In genomic region chr16:79540825-79541595, GRCh38 we compare ENCODE assay signal across 27 cellular contexts. TPM values are rescaled to one million over a fixed set of nuclear protein-coding genes. Genes with fewer than 3 reads are reported as not detected.
DNase-seq lines count a peak whose midpoint lies in the region; ATAC-seq and TF ChIP-seq lines count a peak whose summit lies in the region.
"Had no signal": no experiment of that assay in that cellular context is flagged by ENCODE, and none has a peak within 500 bp of the region (broad histone marks: within the 10 kb centered on the region; RNA-seq: fewer than 3 reads in every experiment).

No MANE protein-coding gene starts in this region.

- no peak overlapping the region for H3K4me3 ChIP-seq in gastrocnemius medialis
- no peak overlapping the region for H3K4me3 ChIP-seq in thyroid gland (replicated peaks in 1 of 3)
- H3K4me3 ChIP-seq: BLaER1, GM12878 had no signal

- H3K4me3 Mint-ChIP-seq in dendritic cell treated with granulocyte-macrophage colony-stimulating factor and Interleukin-4, amounts not matched to agents 40 ng/mL and 50 ng/mL, for 4 days, result no peak overlapping the region
- H3K4me3 Mint-ChIP-seq in endothelial cell (ENCODE audit: unreplicated experiment) (peak overlapping the region; percentile 16), mesothelial cell of epicardium (no peak overlapping the region)
- H3K4me3 Mint-ChIP-seq: CD14-positive monocyte; CD4-positive, alpha-beta memory T cell; CD4-positive, CD25-positive, alpha-beta regulatory T cell; CD8-positive, alpha-beta memory T cell had no signal

- no peaks in the 10 kb centered on the region for H3K36me3 ChIP-seq in gastrocnemius medialis
- no peaks in the 10 kb centered on the region for H3K36me3 ChIP-seq in thyroid gland
- H3K36me3 ChIP-seq: BE2C, BLaER1 had no signal

- intact Hi-C loops in dendritic cell treated with granulocyte-macrophage colony-stimulating factor and Interleukin-4, amounts not matched to agents 40 ng/mL and 50 ng/mL, for 4 days (cut with micrococcal nuclease), result no loop called here
- intact Hi-C loops in gastrocnemius medialis (cut with DNase I; ENCODE audit: low total_unique reads) (loop anchor here (1.0 to 2.0 kb wide), 2 partner anchors 52 to 180 kb away; no protein-coding TSS in a partner anchor), thyroid gland (cut with DNase I) (no loop called here), cardiac septum (cut with DNase I) (no loop called here)

- no peaks in the 10 kb centered on the region for H3K36me3 Mint-ChIP-seq in dendritic cell treated with granulocyte-macrophage colony-stimulating factor and Interleukin-4, amounts not matched to agents 40 ng/mL and 50 ng/mL, for 4 days (ENCODE audit: low read depth)
- no peaks in the 10 kb centered on the region for H3K36me3 Mint-ChIP-seq in endothelial cell (ENCODE audit: low read depth, unreplicated experiment)
- H3K36me3 Mint-ChIP-seq in mesothelial cell of epicardium, result no peaks in the 10 kb centered on the region
- H3K36me3 Mint-ChIP-seq: CD14-positive monocyte; CD4-positive, alpha-beta memory T cell; CD4-positive, CD25-positive, alpha-beta regulatory T cell; CD8-positive, alpha-beta memory T cell had no signal

- H3K9me3 Mint-ChIP-seq in dendritic cell treated with granulocyte-macrophage colony-stimulating factor and Interleukin-4, amounts not matched to agents 40 ng/mL and 50 ng/mL, for 4 days, result no peaks in the 10 kb centered on the region
- H3K9me3 Mint-ChIP-seq in endothelial cell (ENCODE audit: unreplicated experiment) (no peaks in the 10 kb centered on the region), mesothelial cell of epicardium (no peaks in the 10 kb centered on the region)
- H3K9me3 Mint-ChIP-seq: CD4-positive, alpha-beta memory T cell; CD8-positive, alpha-beta memory T cell had no signal

- H3K4me1 ChIP-seq in gastrocnemius medialis (peaks cover 16 to 18% of the 10 kb centered on the region in 2 donors), thyroid gland (peaks cover 3 to 13% of the 10 kb centered on the region in 2 donors)
- H3K4me1 ChIP-seq: BE2C, BLaER1 had no signal

- TF ChIP-seq POLR2A in gastrocnemius medialis (IDR thresholded peaks at IDR 0.05) (peak; percentile 14 to 20), thyroid gland (IDR thresholded peaks at IDR 0.05) (peak in 1 of 2 donors; percentile 43)

- H3K27ac ChIP-seq in gastrocnemius medialis (peak overlapping the region; percentile 71 to 89 (median 82)), thyroid gland (peak overlapping the region; percentile 33 to 61 (median 60))
- H3K27ac ChIP-seq: BLaER1 had no signal

- H3K27me3 Mint-ChIP-seq in dendritic cell treated with granulocyte-macrophage colony-stimulating factor and Interleukin-4, amounts not matched to agents 40 ng/mL and 50 ng/mL, for 4 days, result peaks cover 25% of the 10 kb centered on the region
- H3K27me3 Mint-ChIP-seq in endothelial cell (ENCODE audit: unreplicated experiment), result no peaks in the 10 kb centered on the region
- H3K27me3 Mint-ChIP-seq in mesothelial cell of epicardium (ENCODE audit: low read depth), result peaks cover 15% of the 10 kb centered on the region

- H3K27ac Mint-ChIP-seq in dendritic cell treated with granulocyte-macrophage colony-stimulating factor and Interleukin-4, amounts not matched to agents 40 ng/mL and 50 ng/mL, for 4 days, result peak overlapping the region; percentile 85
- no peak overlapping the region for H3K27ac Mint-ChIP-seq in endothelial cell (ENCODE audit: unreplicated experiment)
- H3K27ac Mint-ChIP-seq in mesothelial cell of epicardium, result no peak overlapping the region
- H3K27ac Mint-ChIP-seq: CD14-positive monocyte; CD4-positive, alpha-beta memory T cell; CD8-positive, alpha-beta memory T cell had no signal

- 68 to 69% methylated on average over 15 of the region's 15 CpGs for WGBS in thyroid gland, 2 donors

- H3K9me3 ChIP-seq in gastrocnemius medialis (no peaks in the 10 kb centered on the region), thyroid gland (no peaks in the 10 kb centered on the region)
- H3K9me3 ChIP-seq: BE2C, BLaER1 had no signal

- H3K27me3 ChIP-seq in gastrocnemius medialis, result no peaks in the 10 kb centered on the region
- H3K27me3 ChIP-seq in thyroid gland, result no peaks in the 10 kb centered on the region
- H3K27me3 ChIP-seq: BE2C, BLaER1 had no signal

- peaks cover 27% of the 10 kb centered on the region for H3K4me1 Mint-ChIP-seq in dendritic cell treated with granulocyte-macrophage colony-stimulating factor and Interleukin-4, amounts not matched to agents 40 ng/mL and 50 ng/mL, for 4 days (ENCODE audit: low read depth)
- peaks cover 7% of the 10 kb centered on the region for H3K4me1 Mint-ChIP-seq in endothelial cell (ENCODE audit: unreplicated experiment)
- no peaks in the 10 kb centered on the region for H3K4me1 Mint-ChIP-seq in mesothelial cell of epicardium
- H3K4me1 Mint-ChIP-seq: CD4-positive, CD25-positive, alpha-beta regulatory T cell; CD8-positive, alpha-beta memory T cell had no signal

- DNase-seq in endothelial cell (ENCODE audit: low spot score), result no peak
- DNase-seq in gastrocnemius medialis, result peak; percentile 68 to 86
- DNase-seq in thyroid gland, result peak; percentile 84 to 92
- no peak for DNase-seq in cardiac septum (ENCODE audit: low spot score)
- DNase-seq in mesothelial cell of epicardium (ENCODE audit: low spot score in 2 of 2, unreplicated experiment in 2 of 2), result no peak
- DNase-seq: 8988T; ACHN; BE2C; C1 segment of cervical spinal cord; CD4-positive, alpha-beta memory T cell; CD4-positive, CD25-positive, alpha-beta regulatory T cell; CD8-positive, alpha-beta memory T cell; COR-L47; DMS 273 treated with DMSO at 0.1 percent for 48 hours; DMS153; DMS53; DMS79; DND-41; EL; GDM1 had no signal

- in situ Hi-C loops in gastrocnemius medialis (cut with MboI; ENCODE audit: low sequenced_read_pairs in 4 of 4), result no loop called here

- ATAC-seq in gastrocnemius medialis (peak; percentile 90 to 93), HG03457 (IDR thresholded peaks at IDR 0.05; ENCODE audit: unreplicated experiment) (no peak), GM21717 (IDR thresholded peaks at IDR 0.05; ENCODE audit: unreplicated experiment) (no peak)
- ATAC-seq: GM12878 had no signal

- TF ChIP-seq CTCF in endothelial cell (IDR thresholded peaks at IDR 0.05; ENCODE audit: unreplicated experiment) (no peak), gastrocnemius medialis (IDR thresholded peaks at IDR 0.05 in 4 of 5, conservative IDR thresholded peaks at IDR 0.05 in 1 of 5) (no peak), thyroid gland (IDR thresholded peaks at IDR 0.05) (no peak), mesothelial cell of epicardium (IDR thresholded peaks at IDR 0.05; ENCODE audit: unreplicated experiment) (no peak)

RNA-seq across cellular contexts. Expression of gene MAF, which starts 59.5 kb away (rescaled TPM):
- total RNA-seq in endothelial cell (ENCODE audit: unreplicated experiment) (31.4 TPM), gastrocnemius medialis (10 to 100 TPM; 10.9 to 46.7 (median 32.5) TPM), thyroid gland (100 to 1,000 TPM in 1 of 4 donors, 10 to 100 TPM in 3; 59.7 to 158 (median 67.1) TPM), cardiac septum (8.9 TPM), mesothelial cell of epicardium (11.1 to 12.9 TPM (median 11.7 TPM) in 3 replicates)
- total RNA-seq: G401 had no signal

Comparison
In these comparisons a context has a peak if more than half of its experiments do, and no peak if none do; other contexts are left out.
1. DNase-seq: peak in gastrocnemius medialis (2 of 2) and thyroid gland (2 of 2); none in endothelial cell (single experiment), cardiac septum (single experiment) and mesothelial cell of epicardium (0 of 2).
2. ATAC-seq: peak in gastrocnemius medialis (2 of 2); none in HG03457 (single experiment) and GM21717 (single experiment).